ENCODE assay signal across 23 cellular contexts in genomic region chr14:91875515-91876286, GRCh38. TPM values are rescaled to one million over a fixed set of nuclear protein-coding genes. Genes with fewer than 3 reads are reported as not detected.
A peak's percentile ranks its signal among the peaks of the same experiment; 100 is the strongest.
DNase-seq lines count a peak whose midpoint lies in the region; ATAC-seq, FAIRE-seq and TF ChIP-seq lines count a peak whose summit lies in the region.
"Had no signal": no experiment of that assay in that cellular context is flagged by ENCODE, and none has a peak within 500 bp of the region (broad histone marks: within the 10 kb centered on the region; RNA-seq: fewer than 3 reads in every experiment).

No MANE protein-coding gene starts in this region.

- H3K4me3 ChIP-seq in liver (ENCODE audit: low read depth in 1 of 3, low read length in 3 of 3): no peak overlapping the region
- H3K4me3 ChIP-seq: lung, prostate gland, spleen, uterus had no signal

- no peaks in the 10 kb centered on the region for H3K36me3 Mint-ChIP-seq in activated naive CD4-positive, alpha-beta T cell treated with anti-CD3 and anti-CD28 coated beads, Interleukin-2, amount 50 U/mL, for 72 hours
- H3K36me3 Mint-ChIP-seq in activated naive CD4-positive, alpha-beta T cell treated with anti-CD3 and anti-CD28 coated beads for 36 hours (ENCODE audit: low read depth): no peaks in the 10 kb centered on the region
- peaks cover 6% of the 10 kb centered on the region for H3K36me3 Mint-ChIP-seq in activated CD8-positive, alpha-beta T cell treated with anti-CD3 and anti-CD28 coated beads, Interleukin-2, amount 10 ng/mL, durations not matched to agents 7 days and 5 days (ENCODE audit: low read depth)
- H3K36me3 Mint-ChIP-seq: natural killer cell; stimulated activated naive B cell treated with anti-CD40 and anti-IgM and Interleukin-4, amounts not matched to agents 10 μg/mL and 1 μg/mL and 100 μg/mL, for 72 hours had no signal

- no peak overlapping the region for H3K4me3 Mint-ChIP-seq in activated naive CD4-positive, alpha-beta T cell treated with anti-CD3 and anti-CD28 coated beads for 36 hours
- no peak overlapping the region for H3K4me3 Mint-ChIP-seq in activated CD8-positive, alpha-beta T cell treated with anti-CD3 and anti-CD28 coated beads, Interleukin-2, amount 10 ng/mL, durations not matched to agents 7 days and 5 days
- H3K4me3 Mint-ChIP-seq: activated T-cell treated with anti-CD3 and anti-CD28 coated beads, Interleukin-2, amount 50 U/mL, for 72 hours; dendritic cell treated with granulocyte-macrophage colony-stimulating factor and Interleukin-4, amounts not matched to agents 40 ng/mL and 50 ng/mL, for 4 days; natural killer cell; stimulated activated naive B cell treated with anti-CD40 and anti-IgM and Interleukin-4, amounts not matched to agents 10 μg/mL and 1 μg/mL and 100 μg/mL, for 72 hours had no signal

- no peaks in the 10 kb centered on the region for H3K27me3 Mint-ChIP-seq in activated naive CD4-positive, alpha-beta T cell treated with anti-CD3 and anti-CD28 coated beads for 36 hours (ENCODE audit: low read depth)
- H3K27me3 Mint-ChIP-seq in activated CD8-positive, alpha-beta T cell treated with anti-CD3 and anti-CD28 coated beads, Interleukin-2, amount 10 ng/mL, durations not matched to agents 7 days and 5 days (ENCODE audit: low read depth): no peaks in the 10 kb centered on the region
- H3K27me3 Mint-ChIP-seq: stimulated activated naive B cell treated with anti-CD40 and anti-IgM and Interleukin-4, amounts not matched to agents 10 μg/mL and 1 μg/mL and 100 μg/mL, for 72 hours had no signal

- no peak for ATAC-seq in activated naive CD4-positive, alpha-beta T cell treated with anti-CD3 and anti-CD28 coated beads, Interleukin-2, amount 50 U/mL, for 72 hours
- ATAC-seq in activated CD8-positive, alpha-beta T cell treated with anti-CD3 and anti-CD28 coated beads, Interleukin-2, amount 10 ng/mL, durations not matched to agents 7 days and 5 days: no peak
- ATAC-seq in GM21529 (IDR thresholded peaks at IDR 0.05; ENCODE audit: unreplicated experiment) (no peak), GM21737 (IDR thresholded peaks at IDR 0.05; ENCODE audit: unreplicated experiment) (no peak)
- ATAC-seq: activated T-cell treated with anti-CD3 and anti-CD28 coated beads, Interleukin-2, amount 50 U/mL, for 72 hours; esophagus mucosa; natural killer cell; stimulated activated naive B cell treated with anti-CD40 and anti-IgM and Interleukin-4, amounts not matched to agents 10 μg/mL and 1 μg/mL and 100 μg/mL, for 72 hours had no signal

- POLR2A ChIA-PET in activated CD8-positive, alpha-beta T cell treated with anti-CD3 and anti-CD28 coated beads, Interleukin-2, amount 10 ng/mL, durations not matched to agents 7 days and 5 days (lab: Charles Lee): interaction anchor here (0.6 to 1.1 kb wide), 2 partner anchors 9 kb away, joined by 4 to 5 read pairs; partner anchors contain the start of gene TC2N

- TF ChIP-seq POLR2A in GM12891 (IDR thresholded peaks at IDR 0.05; ENCODE audit: low read depth, low read length): no peak

- H3K27ac Mint-ChIP-seq in activated naive CD4-positive, alpha-beta T cell treated with anti-CD3 and anti-CD28 coated beads, Interleukin-2, amount 50 U/mL, for 72 hours: peak overlapping the region; percentile 36 to 88
- no peak overlapping the region for H3K27ac Mint-ChIP-seq in activated naive CD4-positive, alpha-beta T cell treated with anti-CD3 and anti-CD28 coated beads for 36 hours
- H3K27ac Mint-ChIP-seq in activated CD8-positive, alpha-beta T cell treated with anti-CD3 and anti-CD28 coated beads, Interleukin-2, amount 10 ng/mL, durations not matched to agents 7 days and 5 days: peak overlapping the region; percentile 77
- H3K27ac Mint-ChIP-seq: activated T-cell treated with anti-CD3 and anti-CD28 coated beads, Interleukin-2, amount 50 U/mL, for 72 hours; dendritic cell treated with granulocyte-macrophage colony-stimulating factor and Interleukin-4, amounts not matched to agents 40 ng/mL and 50 ng/mL, for 4 days; natural killer cell; stimulated activated naive B cell treated with anti-CD40 and anti-IgM and Interleukin-4, amounts not matched to agents 10 μg/mL and 1 μg/mL and 100 μg/mL, for 72 hours had no signal

- CTCF ChIA-PET in activated naive CD4-positive, alpha-beta T cell treated with anti-CD3 and anti-CD28 coated beads for 36 hours (lab: Charles Lee): interaction anchor here (0.5 to 3.4 kb wide), 3 partner anchors 12 to 35 kb away, joined by 3 to 12 read pairs (median 8); no protein-coding TSS in a partner anchor
- CTCF ChIA-PET in activated CD8-positive, alpha-beta T cell treated with anti-CD3 and anti-CD28 coated beads, Interleukin-2, amount 10 ng/mL, durations not matched to agents 7 days and 5 days (lab: Charles Lee): interaction anchor here (1.1 to 2.8 kb wide), 2 partner anchors 9 to 36 kb away, joined by 3 to 18 read pairs; no protein-coding TSS in a partner anchor

- peak overlapping the region in 1 of 2 donors; percentile 6 for H3K27ac ChIP-seq in liver (ENCODE audit: low read depth in 1 of 2, low read length in 2 of 2)
- H3K27ac ChIP-seq: prostate gland, uterus had no signal

- no peaks in the 10 kb centered on the region for H3K9me3 ChIP-seq in liver (ENCODE audit: control insufficient read depth in 4 of 4, low read length in 3 of 4)
- H3K9me3 ChIP-seq: prostate gland, spleen, uterus had no signal

- H3K4me1 ChIP-seq in liver (ENCODE audit: control insufficient read depth in 4 of 4, insufficient read depth in 4 of 4, low read length in 3 of 4): peaks cover 2 to 23% (median 14%) of the 10 kb centered on the region in 4 donors
- H3K4me1 ChIP-seq: uterus had no signal

- H3K36me3 ChIP-seq in liver (ENCODE audit: control insufficient read depth in 4 of 4, insufficient read depth in 3 of 4, low read depth in 1 of 4, low read length in 3 of 4): peaks cover 0 to 2% (median 0%) of the 10 kb centered on the region in 4 donors
- H3K36me3 ChIP-seq: prostate gland, uterus had no signal

- intact Hi-C loops in activated naive CD4-positive, alpha-beta T cell treated with anti-CD3 and anti-CD28 coated beads for 36 hours (cut with micrococcal nuclease): no loop called here

- no peak overlapping the region for H3K9ac ChIP-seq in liver (ENCODE audit: low read depth in 1 of 2, low read length in 2 of 2)

- H3K27me3 ChIP-seq in liver (ENCODE audit: control insufficient read depth in 4 of 4, insufficient read depth in 4 of 4, low read length in 3 of 4): no peaks in the 10 kb centered on the region
- H3K27me3 ChIP-seq: spleen, uterus had no signal

- no peak for TF ChIP-seq CTCF in liver (IDR thresholded peaks at IDR 0.05; ENCODE audit: low read depth, low read length, missing input control)

- no peak for FAIRE-seq in GM12891 (lab: Jason Lieb, UNC)

- no peak for TF ChIP-seq RAD21 in liver (IDR thresholded peaks at IDR 0.05)

- no peaks in the 10 kb centered on the region for H3K9me3 Mint-ChIP-seq in activated naive CD4-positive, alpha-beta T cell treated with anti-CD3 and anti-CD28 coated beads, Interleukin-2, amount 50 U/mL, for 72 hours
- no peaks in the 10 kb centered on the region for H3K9me3 Mint-ChIP-seq in activated naive CD4-positive, alpha-beta T cell treated with anti-CD3 and anti-CD28 coated beads for 36 hours
- no peaks in the 10 kb centered on the region for H3K9me3 Mint-ChIP-seq in activated CD8-positive, alpha-beta T cell treated with anti-CD3 and anti-CD28 coated beads, Interleukin-2, amount 10 ng/mL, durations not matched to agents 7 days and 5 days (ENCODE audit: insufficient read depth)
- H3K9me3 Mint-ChIP-seq: activated T-cell treated with anti-CD3 and anti-CD28 coated beads, Interleukin-2, amount 50 U/mL, for 72 hours; dendritic cell treated with granulocyte-macrophage colony-stimulating factor and Interleukin-4, amounts not matched to agents 40 ng/mL and 50 ng/mL, for 4 days; natural killer cell; stimulated activated naive B cell treated with anti-CD40 and anti-IgM and Interleukin-4, amounts not matched to agents 10 μg/mL and 1 μg/mL and 100 μg/mL, for 72 hours had no signal

- no peak for DNase-seq in activated naive CD4-positive, alpha-beta T cell treated with anti-CD3 and anti-CD28 coated beads, Interleukin-2, amount 50 U/mL, for 72 hours (ENCODE audit: low spot score in 2 of 2)
- no peak for DNase-seq in activated naive CD4-positive, alpha-beta T cell treated with anti-CD3 and anti-CD28 coated beads for 36 hours
- DNase-seq in activated CD8-positive, alpha-beta T cell treated with anti-CD3 and anti-CD28 coated beads, Interleukin-2, amount 10 ng/mL, durations not matched to agents 7 days and 5 days: no peak
- no peak for DNase-seq in activated CD4-positive, CD25-positive, alpha-beta regulatory T cell (lab: John Stamatoyannopoulos, UW)
- DNase-seq in GM12891 (ENCODE audit: insufficient read length, low spot score): no peak
- DNase-seq: activated CD4-positive, alpha-beta T cell treated with anti-CD3 and anti-CD28 coated beads for 48 hours; activated T-cell treated with anti-CD3 and anti-CD28 coated beads, Interleukin-2, amount 50 U/mL, for 72 hours; GF-D8; natural killer cell; NCI-H146; NCI-H2227 treated with DMSO at 0.1 percent for 48 hours; SHP77; spleen; stimulated activated naive B cell treated with anti-CD40 and anti-IgM and Interleukin-4, amounts not matched to agents 10 μg/mL and 1 μg/mL and 100 μg/mL, for 72 hours; T1000; uterus had no signal

- peaks cover 76% of the 10 kb centered on the region for H3K4me1 Mint-ChIP-seq in activated naive CD4-positive, alpha-beta T cell treated with anti-CD3 and anti-CD28 coated beads for 36 hours (ENCODE audit: low read depth)
- H3K4me1 Mint-ChIP-seq in activated CD8-positive, alpha-beta T cell treated with anti-CD3 and anti-CD28 coated beads, Interleukin-2, amount 10 ng/mL, durations not matched to agents 7 days and 5 days (ENCODE audit: low read depth): peaks cover 84% of the 10 kb centered on the region

- WGBS in liver: 66% methylated on average over 9 of the region's 9 CpGs

TF ChIP-seq in liver, 16 proteins besides CTCF, POLR2A, EP300 and RAD21:
- TF ChIP-seq SP1 (IDR thresholded peaks at IDR 0.05): no peak
- TF ChIP-seq HNF4A (conservative IDR thresholded peaks at IDR 0.05): peak; percentile 3 to 10
- TF ChIP-seq FOXA2 (IDR thresholded peaks at IDR 0.05): peak; percentile 35
- TF ChIP-seq RXRA (IDR thresholded peaks at IDR 0.05): peak; percentile 22 to 24

TF ChIP-seq in GM12891, 5 proteins besides CTCF, POLR2A, EP300 and RAD21 (continues in another document):
- TF ChIP-seq SPI1 (IDR thresholded peaks at IDR 0.05; ENCODE audit: low read depth, low read length) (no peak), TAF1 (IDR thresholded peaks at IDR 0.05; ENCODE audit: low read depth, low read length) (no peak), POLR2AphosphoS5 (IDR thresholded peaks at IDR 0.05; ENCODE audit: low read depth, low read length) (no peak), POU2F2 (IDR thresholded peaks at IDR 0.05; ENCODE audit: low read depth, low read length) (no peak)

RNA-seq across cellular contexts. Expression of gene TC2N, which starts 8.4 kb away (rescaled TPM):
- 10 to 100 TPM; 33.4 to 42.8 TPM for total RNA-seq in activated naive CD4-positive, alpha-beta T cell treated with anti-CD3 and anti-CD28 coated beads, Interleukin-2, amount 50 U/mL, for 72 hours
- total RNA-seq in activated naive CD4-positive, alpha-beta T cell treated with anti-CD3 and anti-CD28 coated beads for 36 hours: 10 to 100 TPM; 61.7 to 66.2 TPM
- 100 to 1,000 TPM; 119 to 120 TPM for total RNA-seq in activated CD8-positive, alpha-beta T cell treated with anti-CD3 and anti-CD28 coated beads, Interleukin-2, amount 10 ng/mL, durations not matched to agents 7 days and 5 days
- 1 to 10 TPM; 1.9 to 6.4 TPM for total RNA-seq in liver
- polyA plus RNA-seq in liver: 1 to 10 TPM in 1 of 2 donors, under 1 TPM in 1; 0.62 to 1.3 TPM
- polyA plus RNA-seq in GM12891 (2012; ENCODE audit: low read depth, missing spikeins): 3.5 TPM

Comparison
In these comparisons a context has a peak if more than half of its experiments do, and no peak if none do; other contexts are left out.
1. RNA of gene TC2N, which starts 8.4 kb away (total RNA-seq): 119 to 120 TPM in activated CD8-positive, alpha-beta T cell treated with anti-CD3 and anti-CD28 coated beads, Interleukin-2, amount 10 ng/mL, durations not matched to agents 7 days and 5 days, 61.7 to 66.2 TPM in activated naive CD4-positive, alpha-beta T cell treated with anti-CD3 and anti-CD28 coated beads for 36 hours and 33.4 to 42.8 TPM in activated naive CD4-positive, alpha-beta T cell treated with anti-CD3 and anti-CD28 coated beads, Interleukin-2, amount 50 U/mL, for 72 hours; 1.9 to 6.4 TPM in liver; every median in the first group is over 4 times any median in the second.